In the genomic region with DNA sequence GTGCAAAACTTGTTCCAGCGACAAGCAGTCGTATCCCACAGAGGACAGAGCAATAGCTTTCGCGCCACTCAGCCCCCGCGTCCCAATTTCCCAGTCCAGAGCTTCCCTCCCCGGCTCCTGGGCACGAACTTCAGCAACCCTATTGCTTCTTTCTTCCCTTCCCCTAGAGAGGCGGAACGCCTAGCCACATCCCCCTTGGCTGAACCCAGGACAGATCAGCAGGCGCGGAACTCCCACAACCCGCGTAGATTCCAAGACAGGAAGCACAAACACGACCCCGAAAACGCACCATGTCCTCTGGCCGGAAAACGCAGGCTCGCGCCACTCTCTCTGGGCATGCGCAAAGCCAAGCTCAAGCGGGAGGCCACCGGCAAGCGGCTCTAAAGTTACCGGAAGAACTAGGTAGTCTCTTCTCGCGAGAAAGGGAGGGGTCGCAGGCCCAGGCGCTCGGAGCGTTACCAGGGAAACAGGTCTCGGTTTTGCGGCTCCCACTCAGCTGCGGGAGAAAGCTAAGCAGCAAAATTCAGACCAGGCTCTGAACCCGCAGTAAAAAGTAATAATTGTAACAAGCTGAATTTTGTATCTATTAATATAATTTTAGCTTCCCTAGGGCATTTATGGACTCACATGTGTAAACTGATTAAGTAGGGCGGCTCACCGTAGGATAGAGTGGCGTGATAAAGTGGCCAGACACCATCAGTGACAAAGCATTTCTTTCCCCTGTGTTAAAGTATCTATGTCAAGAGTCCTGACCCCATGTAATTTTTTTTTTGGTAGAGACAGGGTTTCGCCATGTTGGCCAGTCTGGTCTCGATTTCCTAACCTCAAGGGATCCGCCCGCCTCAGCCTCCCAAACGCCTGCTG, we compare ENCODE assay signal across 8 cellular contexts. TPM values are rescaled to one million over a fixed set of nuclear protein-coding genes. Genes with fewer than 3 reads are reported as not detected.
DNase-seq lines count a peak whose midpoint lies in the region; ATAC-seq and TF ChIP-seq lines count a peak whose summit lies in the region.

A gene (minus strand): TSS at position 323 of the 864 bp plus-strand sequence. CDS start 31 bp downstream, at position 292.

- H3K4me1 ChIP-seq in RWPE2 (ENCODE audit: insufficient read depth, poor library complexity, severe bottlenecking), result peaks cover 14% of the 10 kb centered on the region

- TF ChIP-seq CTCF in RWPE2 (IDR thresholded peaks at IDR 0.05; ENCODE audit: poor library complexity, severe bottlenecking) (no peak), fibroblast of mammary gland (conservative IDR thresholded peaks at IDR 0.05; ENCODE audit: control insufficient read depth, insufficient read depth, low read depth, low read length) (no peak)

- H3K9me3 ChIP-seq in RWPE2 (ENCODE audit: severe bottlenecking), result no peaks in the 10 kb centered on the region

- POLR2A ChIA-PET in naive thymus-derived CD8-positive, alpha-beta T cell (lab: Charles Lee), result interaction anchor here (0.5 to 2.2 kb wide), 22 partner anchors 8 to 496 kb away, joined by 3 to 20 read pairs (median 4); a partner anchor contains a TSS

- H3K9me3 Mint-ChIP-seq in activated T-helper 2 cell treated with anti-CD3 and anti-CD28 coated beads, Interferon-gamma antibody, Interleukin-2, Interleukin-4, amounts not matched to agents 10 μg/mL and 5 μg/mL and 100 μg/mL, durations not matched to agents 14 hours and 24 hours and 36 hours, result no peaks in the 10 kb centered on the region
- no peaks in the 10 kb centered on the region for H3K9me3 Mint-ChIP-seq in naive thymus-derived CD8-positive, alpha-beta T cell

- peaks cover 18% of the 10 kb centered on the region for H3K4me1 Mint-ChIP-seq in activated T-helper 2 cell treated with anti-CD3 and anti-CD28 coated beads, Interferon-gamma antibody, Interleukin-2, Interleukin-4, amounts not matched to agents 10 μg/mL and 5 μg/mL and 100 μg/mL, durations not matched to agents 14 hours and 24 hours and 36 hours (ENCODE audit: low read depth)
- H3K4me1 Mint-ChIP-seq in naive thymus-derived CD8-positive, alpha-beta T cell, result peaks cover 13 to 36% (median 26%) of the 10 kb centered on the region in 4 donors

- H3K4me3 ChIP-seq in RWPE2 (ENCODE audit: severe bottlenecking), result peak within 1 kb of the TSS; percentile 75
- H3K4me3 ChIP-seq in fibroblast of mammary gland (ENCODE audit: control insufficient read depth, low read depth, low read length), result peak within 1 kb of the TSS; percentile 98

- H3K36me3 ChIP-seq in RWPE2 (ENCODE audit: low read depth), result peaks cover 42% of the 10 kb centered on the region

- intact Hi-C loops in activated T-helper 2 cell treated with anti-CD3 and anti-CD28 coated beads, Interferon-gamma antibody, Interleukin-2, Interleukin-4, amounts not matched to agents 10 μg/mL and 5 μg/mL and 100 μg/mL, durations not matched to agents 14 hours and 24 hours and 36 hours (cut with micrococcal nuclease), result loop anchor here (1.0 to 2.0 kb wide), 3 partner anchors 25 to 154 kb away; a partner anchor contains a TSS

- DNase-seq in EH (ENCODE audit: low read depth), result peak; percentile 97
- peak; percentile 98 for DNase-seq in H4 (ENCODE audit: low spot score)
- peak; percentile 100 for DNase-seq in LoVo (ENCODE audit: low spot score)
- peak; percentile 95 for DNase-seq in RWPE2 (ENCODE audit: low spot score)
- DNase-seq in activated T-helper 2 cell treated with anti-CD3 and anti-CD28 coated beads, Interferon-gamma antibody, Interleukin-2, Interleukin-4, amounts not matched to agents 10 μg/mL and 5 μg/mL and 100 μg/mL, durations not matched to agents 14 hours and 24 hours and 36 hours (ENCODE audit: low spot score), result peak; percentile 95
- peak; percentile 97 for DNase-seq in fibroblast of mammary gland (ENCODE audit: low read depth)
- DNase-seq in naive thymus-derived CD8-positive, alpha-beta T cell, result peak; percentile 83 to 98 (median 94)
- peak; percentile 80 to 94 (median 94) for DNase-seq in stimulated activated naive CD4-positive, alpha-beta T cell (lab: John Stamatoyannopoulos, UW)

- H3K27ac ChIP-seq in RWPE2 (ENCODE audit: poor library complexity, severe bottlenecking), result peak within 1 kb of the TSS; percentile 79

- no peaks in the 10 kb centered on the region for H3K27me3 Mint-ChIP-seq in activated T-helper 2 cell treated with anti-CD3 and anti-CD28 coated beads, Interferon-gamma antibody, Interleukin-2, Interleukin-4, amounts not matched to agents 10 μg/mL and 5 μg/mL and 100 μg/mL, durations not matched to agents 14 hours and 24 hours and 36 hours (ENCODE audit: low read depth)
- peaks cover 0 to 2% (median 0%) of the 10 kb centered on the region in 5 donors for H3K27me3 Mint-ChIP-seq in naive thymus-derived CD8-positive, alpha-beta T cell

- peak within 1 kb of the TSS; percentile 99 for H3K27ac Mint-ChIP-seq in activated T-helper 2 cell treated with anti-CD3 and anti-CD28 coated beads, Interferon-gamma antibody, Interleukin-2, Interleukin-4, amounts not matched to agents 10 μg/mL and 5 μg/mL and 100 μg/mL, durations not matched to agents 14 hours and 24 hours and 36 hours
- peak within 1 kb of the TSS; percentile 96 to 100 (median 99) for H3K27ac Mint-ChIP-seq in naive thymus-derived CD8-positive, alpha-beta T cell

- no peaks in the 10 kb centered on the region for H3K27me3 ChIP-seq in RWPE2 (ENCODE audit: insufficient read depth, poor library complexity, severe bottlenecking)

- peak within 1 kb of the TSS; percentile 99 for H3K4me3 Mint-ChIP-seq in activated T-helper 2 cell treated with anti-CD3 and anti-CD28 coated beads, Interferon-gamma antibody, Interleukin-2, Interleukin-4, amounts not matched to agents 10 μg/mL and 5 μg/mL and 100 μg/mL, durations not matched to agents 14 hours and 24 hours and 36 hours (ENCODE audit: low read depth)
- H3K4me3 Mint-ChIP-seq in naive thymus-derived CD8-positive, alpha-beta T cell, result peak within 1 kb of the TSS; percentile 92 to 100 (median 98)

- ATAC-seq in RWPE2 (ENCODE audit: low read depth), result peak; percentile 92
- peak; percentile 93 to 96 for ATAC-seq in naive thymus-derived CD8-positive, alpha-beta T cell

- H3K36me3 Mint-ChIP-seq in activated T-helper 2 cell treated with anti-CD3 and anti-CD28 coated beads, Interferon-gamma antibody, Interleukin-2, Interleukin-4, amounts not matched to agents 10 μg/mL and 5 μg/mL and 100 μg/mL, durations not matched to agents 14 hours and 24 hours and 36 hours (ENCODE audit: low read depth), result peaks cover 34% of the 10 kb centered on the region
- peaks cover 13 to 31% (median 13%) of the 10 kb centered on the region in 3 donors for H3K36me3 Mint-ChIP-seq in naive thymus-derived CD8-positive, alpha-beta T cell

RNA-seq across cellular contexts. Expression of the gene that starts here (rescaled TPM):
- total RNA-seq in H4 (2014; rRNA removed; shearing (Covaris generic)), result 20.2 and 30.9 TPM in 2 replicates
- total RNA-seq in activated T-helper 2 cell treated with anti-CD3 and anti-CD28 coated beads, Interferon-gamma antibody, Interleukin-2, Interleukin-4, amounts not matched to agents 10 μg/mL and 5 μg/mL and 100 μg/mL, durations not matched to agents 14 hours and 24 hours and 36 hours, result 41.6 and 43.2 TPM in 2 replicates
- 10 to 100 TPM; 36.9 to 37.6 TPM for total RNA-seq in naive thymus-derived CD8-positive, alpha-beta T cell
- polyA plus RNA-seq in naive thymus-derived CD8-positive, alpha-beta T cell, result 10 to 100 TPM; 40.8 to 44.3 (median 43.2) TPM

Comparison
In these comparisons a context has a peak if more than half of its experiments do, and no peak if none do; other contexts are left out.
1. Peak in every context shown above with its lines: DNase-seq, ATAC-seq, H3K4me3 ChIP-seq and H3K27ac ChIP-seq.